ENCODE assay signal across 1 cellular context in the genomic region with DNA sequence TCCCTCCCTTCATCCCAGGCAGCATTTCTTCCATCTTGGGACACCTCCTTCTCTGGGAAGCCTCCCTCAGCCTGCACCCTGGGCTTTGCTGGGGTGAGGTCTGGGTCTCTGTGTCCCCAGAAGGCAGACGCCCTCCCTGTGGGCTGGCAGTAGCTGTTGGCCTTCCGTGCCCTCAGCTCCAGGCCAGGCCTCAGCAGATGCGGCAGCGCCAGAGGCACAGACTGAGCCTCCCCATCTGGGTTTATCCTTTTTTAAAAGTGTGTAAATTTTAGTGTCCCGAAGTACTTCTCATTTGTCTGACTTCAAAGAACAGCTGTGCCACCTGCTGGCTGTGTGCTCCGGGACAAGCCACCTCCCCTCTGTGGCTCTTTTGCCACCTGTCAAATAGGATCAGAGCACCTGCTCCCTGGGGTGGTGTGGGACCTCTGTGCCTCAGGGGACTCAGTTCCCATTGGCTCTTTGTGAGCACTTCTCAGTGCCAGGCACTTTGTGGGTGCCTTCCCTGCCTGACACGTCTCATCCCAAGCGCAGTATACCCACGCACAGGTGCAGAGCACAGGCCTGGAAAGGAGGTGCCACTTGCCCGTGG.
TF ChIP-seq lines count a peak whose summit lies in the region.

No MANE protein-coding gene starts in this region.

TF ChIP-seq in GM12878, 131 proteins besides CTCF, POLR2A, EP300 and RAD21:
- TF ChIP-seq IKZF1 (conservative IDR thresholded peaks at IDR 0.05) (0 out of 2 replicates have a peak, but pooled peaks have one; percentile 14), FOXK2 (IDR thresholded peaks at IDR 0.05) (no peak), EED (IDR thresholded peaks at IDR 0.05; ENCODE audit: low read depth) (no peak), GABPA (IDR thresholded peaks at IDR 0.05; ENCODE audit: low read depth) (no peak), ETV6 (conservative IDR thresholded peaks at IDR 0.05 in 1 of 2, IDR thresholded peaks at IDR 0.05 in 1 of 2; ENCODE audit: borderline replicate concordance in 1 of 2, low read depth in 1 of 2) (no peak), SP1 (IDR thresholded peaks at IDR 0.05; ENCODE audit: low read depth, low read length) (no peak), SUZ12 (IDR thresholded peaks at IDR 0.05; ENCODE audit: unreplicated experiment) (no peak), SMC3 (IDR thresholded peaks at IDR 0.05; ENCODE audit: borderline replicate concordance, low read length) (peak; percentile 14; the same call in 1 of the 2 replicates), SIX5 (IDR thresholded peaks at IDR 0.05; ENCODE audit: low read depth, low read length, severe bottlenecking) (no peak), RELA (IDR thresholded peaks at IDR 0.05; ENCODE audit: borderline replicate concordance, partially characterized antibody) (no peak), YY1 (IDR thresholded peaks at IDR 0.05; ENCODE audit: low read depth, low read length) (no peak), MEF2B (IDR thresholded peaks at IDR 0.05; ENCODE audit: partially characterized antibody, poor library complexity, severe bottlenecking) (peak; percentile 66), WRNIP1 (IDR thresholded peaks at IDR 0.05; ENCODE audit: borderline replicate concordance, low read depth, low read length) (no peak), CREM (IDR thresholded peaks at IDR 0.05; ENCODE audit: low read depth) (no peak), MTA2 (IDR thresholded peaks at IDR 0.05; ENCODE audit: low read depth) (no peak), NFYA (IDR thresholded peaks at IDR 0.05; ENCODE audit: borderline replicate concordance, low read depth, low read length) (no peak), RBBP5 (conservative IDR thresholded peaks at IDR 0.05) (no peak), NBN (IDR thresholded peaks at IDR 0.05) (no peak), STAT1 (conservative IDR thresholded peaks at IDR 0.05) (no peak), RFX5 (IDR thresholded peaks at IDR 0.05; ENCODE audit: low read depth, low read length) (no peak), CREB1 (IDR thresholded peaks at IDR 0.05; ENCODE audit: low read depth) (no peak), SMAD1 (IDR thresholded peaks at IDR 0.05; ENCODE audit: low read depth, partially characterized antibody) (no peak), TAF1 (IDR thresholded peaks at IDR 0.05; ENCODE audit: borderline replicate concordance, low read depth, low read length) (no peak), MXI1 (IDR thresholded peaks at IDR 0.05; ENCODE audit: low read depth, low read length) (no peak), DPF2 (IDR thresholded peaks at IDR 0.05) (no peak), MYB (IDR thresholded peaks at IDR 0.05; ENCODE audit: borderline replicate concordance, low read depth, low read length) (no peak), CBX5 (IDR thresholded peaks at IDR 0.05; ENCODE audit: low read depth) (no peak)
- TF ChIP-seq, protein P1, sequence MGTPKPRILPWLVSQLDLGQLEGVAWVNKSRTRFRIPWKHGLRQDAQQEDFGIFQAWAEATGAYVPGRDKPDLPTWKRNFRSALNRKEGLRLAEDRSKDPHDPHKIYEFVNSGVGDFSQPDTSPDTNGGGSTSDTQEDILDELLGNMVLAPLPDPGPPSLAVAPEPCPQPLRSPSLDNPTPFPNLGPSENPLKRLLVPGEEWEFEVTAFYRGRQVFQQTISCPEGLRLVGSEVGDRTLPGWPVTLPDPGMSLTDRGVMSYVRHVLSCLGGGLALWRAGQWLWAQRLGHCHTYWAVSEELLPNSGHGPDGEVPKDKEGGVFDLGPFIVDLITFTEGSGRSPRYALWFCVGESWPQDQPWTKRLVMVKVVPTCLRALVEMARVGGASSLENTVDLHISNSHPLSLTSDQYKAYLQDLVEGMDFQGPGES (IDR thresholded peaks at IDR 0.05), result no peak
- TF ChIP-seq, protein P2, sequence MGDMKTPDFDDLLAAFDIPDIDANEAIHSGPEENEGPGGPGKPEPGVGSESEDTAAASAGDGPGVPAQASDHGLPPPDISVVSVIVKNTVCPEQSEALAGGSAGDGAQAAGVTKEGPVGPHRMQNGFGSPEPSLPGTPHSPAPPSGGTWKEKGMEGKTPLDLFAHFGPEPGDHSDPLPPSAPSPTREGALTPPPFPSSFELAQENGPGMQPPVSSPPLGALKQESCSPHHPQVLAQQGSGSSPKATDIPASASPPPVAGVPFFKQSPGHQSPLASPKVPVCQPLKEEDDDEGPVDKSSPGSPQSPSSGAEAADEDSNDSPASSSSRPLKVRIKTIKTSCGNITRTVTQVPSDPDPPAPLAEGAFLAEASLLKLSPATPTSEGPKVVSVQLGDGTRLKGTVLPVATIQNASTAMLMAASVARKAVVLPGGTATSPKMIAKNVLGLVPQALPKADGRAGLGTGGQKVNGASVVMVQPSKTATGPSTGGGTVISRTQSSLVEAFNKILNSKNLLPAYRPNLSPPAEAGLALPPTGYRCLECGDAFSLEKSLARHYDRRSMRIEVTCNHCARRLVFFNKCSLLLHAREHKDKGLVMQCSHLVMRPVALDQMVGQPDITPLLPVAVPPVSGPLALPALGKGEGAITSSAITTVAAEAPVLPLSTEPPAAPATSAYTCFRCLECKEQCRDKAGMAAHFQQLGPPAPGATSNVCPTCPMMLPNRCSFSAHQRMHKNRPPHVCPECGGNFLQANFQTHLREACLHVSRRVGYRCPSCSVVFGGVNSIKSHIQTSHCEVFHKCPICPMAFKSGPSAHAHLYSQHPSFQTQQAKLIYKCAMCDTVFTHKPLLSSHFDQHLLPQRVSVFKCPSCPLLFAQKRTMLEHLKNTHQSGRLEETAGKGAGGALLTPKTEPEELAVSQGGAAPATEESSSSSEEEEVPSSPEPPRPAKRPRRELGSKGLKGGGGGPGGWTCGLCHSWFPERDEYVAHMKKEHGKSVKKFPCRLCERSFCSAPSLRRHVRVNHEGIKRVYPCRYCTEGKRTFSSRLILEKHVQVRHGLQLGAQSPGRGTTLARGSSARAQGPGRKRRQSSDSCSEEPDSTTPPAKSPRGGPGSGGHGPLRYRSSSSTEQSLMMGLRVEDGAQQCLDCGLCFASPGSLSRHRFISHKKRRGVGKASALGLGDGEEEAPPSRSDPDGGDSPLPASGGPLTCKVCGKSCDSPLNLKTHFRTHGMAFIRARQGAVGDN (IDR thresholded peaks at IDR 0.05), result peak; percentile 35; the same call in 1 of the 2 replicates
- TF ChIP-seq, protein P3, sequence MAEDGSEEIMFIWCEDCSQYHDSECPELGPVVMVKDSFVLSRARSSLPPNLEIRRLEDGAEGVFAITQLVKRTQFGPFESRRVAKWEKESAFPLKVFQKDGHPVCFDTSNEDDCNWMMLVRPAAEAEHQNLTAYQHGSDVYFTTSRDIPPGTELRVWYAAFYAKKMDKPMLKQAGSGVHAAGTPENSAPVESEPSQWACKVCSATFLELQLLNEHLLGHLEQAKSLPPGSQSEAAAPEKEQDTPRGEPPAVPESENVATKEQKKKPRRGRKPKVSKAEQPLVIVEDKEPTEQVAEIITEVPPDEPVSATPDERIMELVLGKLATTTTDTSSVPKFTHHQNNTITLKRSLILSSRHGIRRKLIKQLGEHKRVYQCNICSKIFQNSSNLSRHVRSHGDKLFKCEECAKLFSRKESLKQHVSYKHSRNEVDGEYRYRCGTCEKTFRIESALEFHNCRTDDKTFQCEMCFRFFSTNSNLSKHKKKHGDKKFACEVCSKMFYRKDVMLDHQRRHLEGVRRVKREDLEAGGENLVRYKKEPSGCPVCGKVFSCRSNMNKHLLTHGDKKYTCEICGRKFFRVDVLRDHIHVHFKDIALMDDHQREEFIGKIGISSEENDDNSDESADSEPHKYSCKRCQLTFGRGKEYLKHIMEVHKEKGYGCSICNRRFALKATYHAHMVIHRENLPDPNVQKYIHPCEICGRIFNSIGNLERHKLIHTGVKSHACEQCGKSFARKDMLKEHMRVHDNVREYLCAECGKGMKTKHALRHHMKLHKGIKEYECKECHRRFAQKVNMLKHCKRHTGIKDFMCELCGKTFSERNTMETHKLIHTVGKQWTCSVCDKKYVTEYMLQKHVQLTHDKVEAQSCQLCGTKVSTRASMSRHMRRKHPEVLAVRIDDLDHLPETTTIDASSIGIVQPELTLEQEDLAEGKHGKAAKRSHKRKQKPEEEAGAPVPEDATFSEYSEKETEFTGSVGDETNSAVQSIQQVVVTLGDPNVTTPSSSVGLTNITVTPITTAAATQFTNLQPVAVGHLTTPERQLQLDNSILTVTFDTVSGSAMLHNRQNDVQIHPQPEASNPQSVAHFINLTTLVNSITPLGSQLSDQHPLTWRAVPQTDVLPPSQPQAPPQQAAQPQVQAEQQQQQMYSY (CRISPR knock-in tag; IDR thresholded peaks at IDR 0.05), result no peak
- TF ChIP-seq, protein P4, sequence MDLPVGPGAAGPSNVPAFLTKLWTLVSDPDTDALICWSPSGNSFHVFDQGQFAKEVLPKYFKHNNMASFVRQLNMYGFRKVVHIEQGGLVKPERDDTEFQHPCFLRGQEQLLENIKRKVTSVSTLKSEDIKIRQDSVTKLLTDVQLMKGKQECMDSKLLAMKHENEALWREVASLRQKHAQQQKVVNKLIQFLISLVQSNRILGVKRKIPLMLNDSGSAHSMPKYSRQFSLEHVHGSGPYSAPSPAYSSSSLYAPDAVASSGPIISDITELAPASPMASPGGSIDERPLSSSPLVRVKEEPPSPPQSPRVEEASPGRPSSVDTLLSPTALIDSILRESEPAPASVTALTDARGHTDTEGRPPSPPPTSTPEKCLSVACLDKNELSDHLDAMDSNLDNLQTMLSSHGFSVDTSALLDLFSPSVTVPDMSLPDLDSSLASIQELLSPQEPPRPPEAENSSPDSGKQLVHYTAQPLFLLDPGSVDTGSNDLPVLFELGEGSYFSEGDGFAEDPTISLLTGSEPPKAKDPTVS (IDR thresholded peaks at IDR 0.05; ENCODE audit: low read depth, low read length), result no peak
- TF ChIP-seq, protein P5, sequence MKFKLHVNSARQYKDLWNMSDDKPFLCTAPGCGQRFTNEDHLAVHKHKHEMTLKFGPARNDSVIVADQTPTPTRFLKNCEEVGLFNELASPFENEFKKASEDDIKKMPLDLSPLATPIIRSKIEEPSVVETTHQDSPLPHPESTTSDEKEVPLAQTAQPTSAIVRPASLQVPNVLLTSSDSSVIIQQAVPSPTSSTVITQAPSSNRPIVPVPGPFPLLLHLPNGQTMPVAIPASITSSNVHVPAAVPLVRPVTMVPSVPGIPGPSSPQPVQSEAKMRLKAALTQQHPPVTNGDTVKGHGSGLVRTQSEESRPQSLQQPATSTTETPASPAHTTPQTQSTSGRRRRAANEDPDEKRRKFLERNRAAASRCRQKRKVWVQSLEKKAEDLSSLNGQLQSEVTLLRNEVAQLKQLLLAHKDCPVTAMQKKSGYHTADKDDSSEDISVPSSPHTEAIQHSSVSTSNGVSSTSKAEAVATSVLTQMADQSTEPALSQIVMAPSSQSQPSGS (IDR thresholded peaks at IDR 0.05; ENCODE audit: low read length), result no peak
TF ChIP-seq in GM12878: peak in this region for 4.
